In genomic region chr2:43519711-43520221, GRCh38 we compare ENCODE assay signal across 9 cellular contexts.
DNase-seq lines count a peak whose midpoint lies in the region; ATAC-seq and TF ChIP-seq lines count a peak whose summit lies in the region.
"Had no signal": no experiment of that assay in that cellular context is flagged by ENCODE, and none has a peak within 500 bp of the region (broad histone marks: within the 10 kb centered on the region; RNA-seq: fewer than 3 reads in every experiment).

No MANE protein-coding gene starts in this region.

- DNase-seq in AG09319 (ENCODE audit: extremely low read depth, low read depth): peak; percentile 77
- peak; percentile 95 for DNase-seq in choroid plexus epithelial cell (ENCODE audit: low read depth)
- DNase-seq in NAMALWA (ENCODE audit: low spot score): no peak
- no peak for DNase-seq in A673 (ENCODE audit: low spot score)
- DNase-seq in stimulated activated CD4-positive, alpha-beta T cell treated with anti-CD3 and anti-CD28 coated beads, Interleukin-2, amount 100 ng/mL, for 48 hours: no peak
- DNase-seq: NCI-H510A had no signal

- TF ChIP-seq CTCF in AG09319 (IDR thresholded peaks at IDR 0.05; ENCODE audit: low read depth, low read length) (no peak), choroid plexus epithelial cell (conservative IDR thresholded peaks at IDR 0.05; ENCODE audit: low read depth, low read length) (no peak), A673 (conservative IDR thresholded peaks at IDR 0.05; ENCODE audit: low read depth, low read length) (no peak)

- no peak overlapping the region for H3K4me3 Mint-ChIP-seq in IgD-negative memory B cell

- H3K9me3 ChIP-seq in mucosa of stomach (ENCODE audit: control insufficient read depth, low read length) (no peaks in the 10 kb centered on the region), A673 (ENCODE audit: low read depth, low read length, poor library complexity, severe bottlenecking) (no peaks in the 10 kb centered on the region)

- H3K4me1 ChIP-seq in mucosa of stomach (ENCODE audit: control insufficient read depth, insufficient read depth, low read length): peaks cover 17% of the 10 kb centered on the region
- peaks cover 15% of the 10 kb centered on the region for H3K4me1 ChIP-seq in A673 (ENCODE audit: insufficient read depth, low read length, poor library complexity, severe bottlenecking)

- H3K9ac ChIP-seq in mucosa of stomach (ENCODE audit: low read length): peak overlapping the region; percentile 31

- H3K27ac ChIP-seq in A673 (ENCODE audit: low read depth, low read length, poor library complexity, severe bottlenecking): no peak overlapping the region

- POLR2A ChIA-PET in A673 (lab: Charles Lee; ENCODE audit: low non-redundant PET): no interaction called here

- no peak for ATAC-seq in GM19467 (IDR thresholded peaks at IDR 0.05; ENCODE audit: unreplicated experiment)

- intact Hi-C loops in A673 (cut with micrococcal nuclease; ENCODE audit: unreplicated experiment): no loop called here

- peaks cover 5% of the 10 kb centered on the region for H3K36me3 Mint-ChIP-seq in IgD-negative memory B cell

- no TSS peak for BruUV-seq in A673 (replicated peaks; lab: Mats Ljungman, UMichigan)

- H3K27me3 Mint-ChIP-seq in IgD-negative memory B cell: no peaks in the 10 kb centered on the region

- H3K27ac Mint-ChIP-seq in IgD-negative memory B cell: peak overlapping the region in 2 of 3 donors; percentile 12 to 19

- CTCF ChIA-PET in A673 (lab: Charles Lee): no interaction called here

- H3K4me3 ChIP-seq in choroid plexus epithelial cell (ENCODE audit: low read depth, low read length): no peak overlapping the region
- no peak overlapping the region for H3K4me3 ChIP-seq in mucosa of stomach (ENCODE audit: low read length)
- no peak overlapping the region for H3K4me3 ChIP-seq in A673 (ENCODE audit: low read depth, low read length, poor library complexity, severe bottlenecking)

- H3K27me3 ChIP-seq in mucosa of stomach (ENCODE audit: control insufficient read depth, insufficient read depth, low read length): no peaks in the 10 kb centered on the region
- no peaks in the 10 kb centered on the region for H3K27me3 ChIP-seq in A673 (replicated peaks; ENCODE audit: insufficient read depth, low read depth, low read length, poor library complexity)

- H3K4me1 Mint-ChIP-seq in IgD-negative memory B cell: peaks cover 21 to 31% (median 23%) of the 10 kb centered on the region in 3 donors

- H3K9me3 Mint-ChIP-seq in IgD-negative memory B cell: no peaks in the 10 kb centered on the region

- H3K36me3 ChIP-seq in mucosa of stomach (ENCODE audit: control insufficient read depth, insufficient read depth, low read length) (no peaks in the 10 kb centered on the region), A673 (ENCODE audit: insufficient read depth, low read length, poor library complexity, severe bottlenecking) (no peaks in the 10 kb centered on the region)

Comparison
In these comparisons a context has a peak if more than half of its experiments do, and no peak if none do; other contexts are left out.
1. DNase-seq: peak in AG09319 (single experiment) and choroid plexus epithelial cell (single experiment); none in NAMALWA (single experiment), A673 (single experiment) and stimulated activated CD4-positive, alpha-beta T cell treated with anti-CD3 and anti-CD28 coated beads, Interleukin-2, amount 100 ng/mL, for 48 hours (0 of 2).